In the genomic region with DNA sequence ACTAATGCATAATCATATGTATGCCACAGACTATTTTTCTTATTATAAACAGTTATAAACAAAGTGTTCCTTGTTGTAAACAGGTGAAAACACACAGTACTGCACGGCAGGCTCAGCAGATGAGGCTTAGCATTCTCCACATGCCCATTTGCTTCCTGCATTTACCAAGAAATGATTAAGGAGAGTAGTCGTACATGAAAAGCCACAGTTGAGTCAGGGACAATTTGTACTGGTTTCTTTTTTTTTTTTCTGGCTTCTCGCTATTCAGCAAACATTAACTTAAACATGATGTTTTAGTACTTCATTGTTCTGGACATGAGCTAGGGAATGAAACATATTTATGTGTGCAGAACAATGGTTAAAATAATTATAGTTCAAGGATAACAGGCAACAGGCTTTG, we compare ENCODE assay signal across 20 cellular contexts.
"Had no signal": no experiment of that assay in that cellular context is flagged by ENCODE, and none has a peak within 500 bp of the region (broad histone marks: within the 10 kb centered on the region; RNA-seq: fewer than 3 reads in every experiment).

No MANE protein-coding gene starts in this region.

- H3K4me3 ChIP-seq: left lung, lung, thyroid gland had no signal

- H3K4me1 ChIP-seq: foreskin keratinocyte, left lung, thyroid gland had no signal

- H3K9me3 ChIP-seq: left lung, thyroid gland had no signal

- H3K27me3 Mint-ChIP-seq: activated B cell treated with CpG ODN at 0.5 μM for 24 hours; activated CD4-positive, alpha-beta T cell treated with anti-CD3 and anti-CD28 coated beads for 36 hours; activated naive CD8-positive, alpha-beta T cell treated with anti-CD3 and anti-CD28 coated beads for 36 hours; dendritic cell treated with granulocyte-macrophage colony-stimulating factor and Interleukin-4, amounts not matched to agents 40 ng/mL and 50 ng/mL, for 4 days; naive thymus-derived CD8-positive, alpha-beta T cell had no signal

- ATAC-seq: activated CD4-positive, alpha-beta T cell treated with anti-CD3 and anti-CD28 coated beads for 36 hours; activated T-cell treated with anti-CD3 and anti-CD28 coated beads, Interleukin-2, amount 50 U/mL, for 4 hours; foreskin keratinocyte; left lung; naive thymus-derived CD8-positive, alpha-beta T cell had no signal

- H3K27me3 ChIP-seq: foreskin keratinocyte, left lung, thyroid gland had no signal

- H3K4me1 Mint-ChIP-seq: activated B cell treated with CpG ODN at 0.5 μM for 24 hours; activated CD4-positive, alpha-beta T cell treated with anti-CD3 and anti-CD28 coated beads for 36 hours; activated naive CD8-positive, alpha-beta T cell treated with anti-CD3 and anti-CD28 coated beads for 36 hours had no signal

- H3K27ac ChIP-seq: foreskin keratinocyte, left lung, thyroid gland had no signal

- H3K4me3 Mint-ChIP-seq: activated B cell treated with CpG ODN at 0.5 μM for 24 hours; activated CD4-positive, alpha-beta T cell treated with anti-CD3 and anti-CD28 coated beads for 36 hours; activated naive CD8-positive, alpha-beta T cell treated with anti-CD3 and anti-CD28 coated beads for 36 hours; activated T-cell treated with anti-CD3 and anti-CD28 coated beads, Interleukin-2, amount 50 U/mL, for 4 hours; dendritic cell treated with granulocyte-macrophage colony-stimulating factor and Interleukin-4, amounts not matched to agents 40 ng/mL and 50 ng/mL, for 4 days; naive thymus-derived CD8-positive, alpha-beta T cell had no signal

- H3K9me3 Mint-ChIP-seq: dendritic cell treated with granulocyte-macrophage colony-stimulating factor and Interleukin-4, amounts not matched to agents 40 ng/mL and 50 ng/mL, for 4 days had no signal

- H3K27ac Mint-ChIP-seq: activated B cell treated with CpG ODN at 0.5 μM for 24 hours; activated CD4-positive, alpha-beta T cell treated with anti-CD3 and anti-CD28 coated beads for 36 hours; activated naive CD8-positive, alpha-beta T cell treated with anti-CD3 and anti-CD28 coated beads for 36 hours; dendritic cell treated with granulocyte-macrophage colony-stimulating factor and Interleukin-4, amounts not matched to agents 40 ng/mL and 50 ng/mL, for 4 days; naive thymus-derived CD8-positive, alpha-beta T cell had no signal

- DNase-seq: activated B cell treated with CpG ODN at 0.5 μM for 24 hours; activated CD4-positive, alpha-beta T cell treated with anti-CD3 and anti-CD28 coated beads for 36 hours; activated CD4-positive, alpha-beta T cell treated with anti-CD3 and anti-CD28 coated beads, Interleukin-2, amount 50 U/mL, for 4 hours; activated CD8-positive, alpha-beta memory T cell treated with anti-CD3 and anti-CD28 coated beads for 24 hours; activated CD8-positive, alpha-beta memory T cell treated with anti-CD3 and anti-CD28 coated beads, Interleukin-2, amount 50 U/mL, for 4 hours; activated naive CD4-positive, alpha-beta T cell treated with Interleukin-2 at 50 U/mL for 16 hours; activated naive CD8-positive, alpha-beta T cell treated with anti-CD3 and anti-CD28 coated beads for 36 hours; activated T-cell treated with anti-CD3 and anti-CD28 coated beads, Interleukin-2, amount 50 U/mL, for 4 hours; amniotic stem cell; effector CD8-positive, alpha-beta T cell; foreskin keratinocyte; kidney; left lung; naive thymus-derived CD8-positive, alpha-beta T cell; stimulated activated CD4-positive, alpha-beta T cell treated with anti-CD3 and anti-CD28 coated beads, Interleukin-4, amount 100 ng/mL, for 24 hours; stimulated activated naive CD4-positive, alpha-beta T cell treated with Interleukin-2 at 50 U/mL for 16 hours; T-helper 9 cell; thyroid gland had no signal
